8 cellular contexts compared by ENCODE assay signal in genomic region chr3:192188218-192188835, GRCh38.
DNase-seq lines count a peak whose midpoint lies in the region; ATAC-seq and TF ChIP-seq lines count a peak whose summit lies in the region.

No MANE protein-coding gene starts in this region.

- no peak for TF ChIP-seq EP300 in suprapubic skin (IDR thresholded peaks at IDR 0.05)

- H3K9ac ChIP-seq in smooth muscle cell (ENCODE audit: low read depth), result no peak overlapping the region

- POLR2A ChIA-PET in activated CD4-positive, alpha-beta T cell treated with anti-CD3 and anti-CD28 coated beads, Interleukin-2, amount 10 ng/mL, durations not matched to agents 7 days and 5 days (lab: Charles Lee), result no interaction called here

- 36% methylated on average over 7 of the region's 7 CpGs for WGBS in smooth muscle cell (ENCODE audit: low lambda C conversion rate)
- WGBS in suprapubic skin, result 26% methylated on average over 7 of the region's 7 CpGs

- H4K20me1 ChIP-seq in smooth muscle cell (ENCODE audit: low read depth), result no peaks in the 10 kb centered on the region

- no peak overlapping the region for H3K4me2 ChIP-seq in smooth muscle cell

- H3K27me3 ChIP-seq in smooth muscle cell (ENCODE audit: low read depth) (no peaks in the 10 kb centered on the region), suprapubic skin (no peaks in the 10 kb centered on the region)

- peak; percentile 85 for ATAC-seq in GM19023 (IDR thresholded peaks at IDR 0.05; ENCODE audit: unreplicated experiment)
- ATAC-seq in HG03060 (IDR thresholded peaks at IDR 0.05; ENCODE audit: low read depth, unreplicated experiment), result peak; percentile 59

- no peak overlapping the region for H3K4me3 Mint-ChIP-seq in activated CD4-positive, alpha-beta T cell treated with anti-CD3 and anti-CD28 coated beads, Interleukin-2, amount 10 ng/mL, durations not matched to agents 7 days and 5 days

- H3K36me3 ChIP-seq in smooth muscle cell (ENCODE audit: low read depth), result no peaks in the 10 kb centered on the region
- no peaks in the 10 kb centered on the region for H3K36me3 ChIP-seq in suprapubic skin

- H3K9me3 ChIP-seq in smooth muscle cell (replicated peaks; ENCODE audit: low read depth) (no peaks in the 10 kb centered on the region), suprapubic skin (no peaks in the 10 kb centered on the region)

- no peaks in the 10 kb centered on the region for H3K9me3 Mint-ChIP-seq in activated CD4-positive, alpha-beta T cell treated with anti-CD3 and anti-CD28 coated beads, Interleukin-2, amount 10 ng/mL, durations not matched to agents 7 days and 5 days

- no peak overlapping the region for H2AFZ ChIP-seq in smooth muscle cell (ENCODE audit: low read depth)

- TF ChIP-seq POLR2A in suprapubic skin (IDR thresholded peaks at IDR 0.05), result no peak

- DNase-seq in CMK (ENCODE audit: low read depth), result peak; percentile 8
- DNase-seq in NCI-H2171 (lab: John Stamatoyannopoulos, UW), result peak; percentile 46
- DNase-seq in activated CD4-positive, alpha-beta T cell treated with anti-CD3 and anti-CD28 coated beads, Interleukin-2, amount 10 ng/mL, durations not matched to agents 7 days and 5 days, result peak; percentile 49
- DNase-seq in glomerular visceral epithelial cell (ENCODE audit: extremely low spot score), result peak; percentile 36
- DNase-seq in smooth muscle cell (lab: John Stamatoyannopoulos, UW; ENCODE audit: unreplicated experiment), result no peak
- DNase-seq in suprapubic skin (ENCODE audit: low spot score in 2 of 2), result no peak

- TF ChIP-seq CTCF in smooth muscle cell (IDR thresholded peaks at IDR 0.05; ENCODE audit: borderline replicate concordance, insufficient read depth, poor library complexity, severe bottlenecking) (peak; percentile 66), suprapubic skin (IDR thresholded peaks at IDR 0.05) (peak in 1 of 2 donors; percentile 16)

- H3K36me3 Mint-ChIP-seq in activated CD4-positive, alpha-beta T cell treated with anti-CD3 and anti-CD28 coated beads, Interleukin-2, amount 10 ng/mL, durations not matched to agents 7 days and 5 days (ENCODE audit: low read depth), result no peaks in the 10 kb centered on the region

- H3K4me1 Mint-ChIP-seq in activated CD4-positive, alpha-beta T cell treated with anti-CD3 and anti-CD28 coated beads, Interleukin-2, amount 10 ng/mL, durations not matched to agents 7 days and 5 days, result no peaks in the 10 kb centered on the region

- CTCF ChIA-PET in activated CD4-positive, alpha-beta T cell treated with anti-CD3 and anti-CD28 coated beads, Interleukin-2, amount 10 ng/mL, durations not matched to agents 7 days and 5 days (lab: Charles Lee), result no interaction called here

- H3K4me3 ChIP-seq in smooth muscle cell (no peak overlapping the region), suprapubic skin (no peak overlapping the region)

- no peak overlapping the region for H3K27ac ChIP-seq in smooth muscle cell (ENCODE audit: low read depth)
- no peak overlapping the region for H3K27ac ChIP-seq in suprapubic skin

- no peaks in the 10 kb centered on the region for H3K27me3 Mint-ChIP-seq in activated CD4-positive, alpha-beta T cell treated with anti-CD3 and anti-CD28 coated beads, Interleukin-2, amount 10 ng/mL, durations not matched to agents 7 days and 5 days

- no peak overlapping the region for H3K27ac Mint-ChIP-seq in activated CD4-positive, alpha-beta T cell treated with anti-CD3 and anti-CD28 coated beads, Interleukin-2, amount 10 ng/mL, durations not matched to agents 7 days and 5 days

- H3K79me2 ChIP-seq in smooth muscle cell (ENCODE audit: low read depth), result no peaks in the 10 kb centered on the region

- H3K4me1 ChIP-seq in smooth muscle cell (ENCODE audit: low read depth), result no peaks in the 10 kb centered on the region
- H3K4me1 ChIP-seq in suprapubic skin, result no peaks in the 10 kb centered on the region

- H3F3A ChIP-seq in smooth muscle cell (ENCODE audit: low read depth), result no peaks in the 10 kb centered on the region

Comparison
In these comparisons a context has a peak if more than half of its experiments do, and no peak if none do; other contexts are left out.
1. DNase-seq: peak in CMK (single experiment), NCI-H2171 (single experiment), activated CD4-positive, alpha-beta T cell treated with anti-CD3 and anti-CD28 coated beads, Interleukin-2, amount 10 ng/mL, durations not matched to agents 7 days and 5 days (single experiment) and glomerular visceral epithelial cell (single experiment); none in smooth muscle cell (single experiment) and suprapubic skin (0 of 2).